In genomic region chr14:71686677-71687076, GRCh38 we compare ENCODE assay signal across 16 cellular contexts.
DNase-seq lines count a peak whose midpoint lies in the region; ATAC-seq and TF ChIP-seq lines count a peak whose summit lies in the region.
"Had no signal": no experiment of that assay in that cellular context is flagged by ENCODE, and none has a peak within 500 bp of the region (broad histone marks: within the 10 kb centered on the region; RNA-seq: fewer than 3 reads in every experiment).

No MANE protein-coding gene starts in this region.

- H3K4me1 ChIP-seq in BE2C (peaks cover 13% of the 10 kb centered on the region), foreskin keratinocyte (no peaks in the 10 kb centered on the region), psoas muscle (no peaks in the 10 kb centered on the region)
- H3K4me1 ChIP-seq: BLaER1 had no signal

- peak overlapping the region; percentile 43 for H3K27ac ChIP-seq in SK-N-MC
- H3K27ac ChIP-seq in foreskin keratinocyte, result no peak overlapping the region
- no peak overlapping the region for H3K27ac ChIP-seq in psoas muscle
- H3K27ac ChIP-seq: BLaER1 had no signal

- H3K27me3 ChIP-seq in BE2C (no peaks in the 10 kb centered on the region), foreskin keratinocyte (no peaks in the 10 kb centered on the region), psoas muscle (ENCODE audit: insufficient read depth in 3 of 3, low read length in 2 of 3) (no peaks in the 10 kb centered on the region)
- H3K27me3 ChIP-seq: BLaER1, vagina had no signal

- peak; percentile 18 for ATAC-seq in foreskin keratinocyte
- no peak for ATAC-seq in psoas muscle
- ATAC-seq in HG02763 (IDR thresholded peaks at IDR 0.05; ENCODE audit: unreplicated experiment), result no peak
- ATAC-seq in GM18520 (IDR thresholded peaks at IDR 0.05; ENCODE audit: unreplicated experiment), result no peak
- ATAC-seq: naive thymus-derived CD8-positive, alpha-beta T cell had no signal

- intact Hi-C loops in psoas muscle (cut with DNase I), result no loop called here

- WGBS in psoas muscle, 3 donors, result 70 to 82% (median 79%) methylated on average over 5 of the region's 5 CpGs

- TF ChIP-seq CTCF in BE2C (IDR thresholded peaks at IDR 0.05; ENCODE audit: low read depth, low read length) (no peak), foreskin keratinocyte (conservative IDR thresholded peaks at IDR 0.05) (no peak), psoas muscle (IDR thresholded peaks at IDR 0.05) (no peak)

- H3K9me3 ChIP-seq in BE2C, result no peaks in the 10 kb centered on the region
- no peaks in the 10 kb centered on the region for H3K9me3 ChIP-seq in SK-N-MC (ENCODE audit: low read depth, low read length)
- H3K9me3 ChIP-seq in psoas muscle, result no peaks in the 10 kb centered on the region
- H3K9me3 ChIP-seq: BLaER1, vagina had no signal

- H3K36me3 ChIP-seq in BE2C (no peaks in the 10 kb centered on the region), SK-N-MC (ENCODE audit: insufficient read depth, low read length) (peaks cover 78% of the 10 kb centered on the region), psoas muscle (ENCODE audit: insufficient read depth in 1 of 2, low read depth in 1 of 2) (no peaks in the 10 kb centered on the region)
- H3K36me3 ChIP-seq: vagina had no signal

- H3K4me3 ChIP-seq in BE2C (ENCODE audit: low read depth, low read length) (no peak overlapping the region), SK-N-MC (no peak overlapping the region), psoas muscle (no peak overlapping the region)
- H3K4me3 ChIP-seq: BLaER1, vagina had no signal

- DNase-seq in BE2C (peak; percentile 42), SK-N-MC (ENCODE audit: low read depth, low spot score) (no peak), foreskin keratinocyte (no peak), psoas muscle (peak; percentile 26 to 41), Kasumi-1 (lab: John Stamatoyannopoulos, UW) (no peak)
- DNase-seq in stimulated activated CD4-positive, alpha-beta T cell treated with anti-CD3 and anti-CD28 coated beads, Interleukin-4, amount 100 ng/mL, for 24 hours, result no peak
- DNase-seq: H7; Karpas-422; naive thymus-derived CD8-positive, alpha-beta T cell; NCI-H2081; SIG-M5; small intestine had no signal

- H3K9ac ChIP-seq in SK-N-MC (ENCODE audit: insufficient read length), result no peak overlapping the region
- H3K9ac ChIP-seq: BLaER1 had no signal

Comparison
In these comparisons a context has a peak if more than half of its experiments do, and no peak if none do; other contexts are left out.
1. DNase-seq: peak in BE2C (single experiment) and psoas muscle (2 of 2); none in SK-N-MC (single experiment), foreskin keratinocyte (0 of 2), stimulated activated CD4-positive, alpha-beta T cell treated with anti-CD3 and anti-CD28 coated beads, Interleukin-4, amount 100 ng/mL, for 24 hours (single experiment) and Kasumi-1 (0 of 2).